ENCODE assay signal across 1 cellular context in the genomic region with DNA sequence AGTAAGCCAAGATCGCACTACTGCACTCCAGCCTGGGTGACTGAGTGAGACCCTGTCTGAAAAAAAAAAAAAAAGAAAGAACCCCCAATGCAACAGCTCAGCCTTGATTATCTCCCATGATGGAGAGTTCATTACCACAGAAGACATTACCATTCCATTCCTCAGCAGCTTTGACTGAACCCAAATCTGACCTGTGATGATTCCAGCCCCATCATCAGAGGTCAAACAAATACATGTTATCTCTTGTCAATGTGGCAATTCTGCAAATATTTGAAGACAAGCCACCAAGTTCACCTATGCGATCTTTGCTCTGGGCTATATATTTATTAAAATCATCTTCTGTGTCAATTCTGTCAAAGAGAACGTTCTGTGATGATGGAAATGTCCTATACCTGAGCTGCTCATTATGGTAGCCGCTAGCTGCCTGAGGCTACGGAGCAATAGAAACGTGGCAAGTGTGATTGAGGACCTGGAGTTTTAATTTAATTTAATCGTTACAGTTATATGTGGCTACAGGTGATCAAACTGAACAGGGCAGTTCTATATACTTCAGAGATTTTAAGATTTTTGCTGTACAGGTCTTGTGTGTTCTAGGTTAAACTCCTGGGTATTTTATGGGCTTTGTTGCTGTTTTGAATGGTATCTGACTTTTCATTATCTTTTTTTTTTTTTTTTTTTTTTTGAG.
TF ChIP-seq lines count a peak whose summit lies in the region.

No MANE protein-coding gene starts in this region.

TF ChIP-seq in HepG2, 621 proteins besides CTCF, POLR2A, EP300 and RAD21 (continued from another document):
- TF ChIP-seq CBX2 (IDR thresholded peaks at IDR 0.05; ENCODE audit: low read depth, low read length) (no peak), CBX2 (CRISPR knock-in tag; IDR thresholded peaks at IDR 0.05; ENCODE audit: low read depth) (no peak), ERF (CRISPR knock-in tag; IDR thresholded peaks at IDR 0.05) (no peak), NR2C2 (CRISPR knock-in tag; IDR thresholded peaks at IDR 0.05; ENCODE audit: borderline replicate concordance) (peak; percentile 54; the same call in 1 of the 2 replicates), RFX1 (IDR thresholded peaks at IDR 0.05) (no peak), SNAPC2 (CRISPR knock-in tag; IDR thresholded peaks at IDR 0.05) (no peak), SOX5 (CRISPR knock-in tag; IDR thresholded peaks at IDR 0.05; ENCODE audit: borderline replicate concordance) (peak; percentile 60; the same call in 1 of the 2 replicates), SP2 (CRISPR knock-in tag; IDR thresholded peaks at IDR 0.05) (no peak), SOX13 (IDR thresholded peaks at IDR 0.05) (no peak), SOX13 (CRISPR knock-in tag; conservative IDR thresholded peaks at IDR 0.05 in 1 of 2, IDR thresholded peaks at IDR 0.05 in 1 of 2) (peak in 1 of 2 experiments; percentile 64; a peak in 1 of 4 replicates), ZNF724P (CRISPR knock-in tag; IDR thresholded peaks at IDR 0.05; ENCODE audit: borderline replicate concordance) (no peak), ZNF121 (CRISPR knock-in tag; IDR thresholded peaks at IDR 0.05) (no peak), ZNF609 (CRISPR knock-in tag; IDR thresholded peaks at IDR 0.05; ENCODE audit: borderline replicate concordance) (peak; percentile 92), ELF1 (CRISPR knock-in tag; IDR thresholded peaks at IDR 0.05) (no peak), NCOA5 (CRISPR knock-in tag; IDR thresholded peaks at IDR 0.05) (no peak), NAIF1 (CRISPR knock-in tag; IDR thresholded peaks at IDR 0.05; ENCODE audit: borderline replicate concordance) (no peak), ZMAT5 (CRISPR knock-in tag; IDR thresholded peaks at IDR 0.05; ENCODE audit: borderline replicate concordance, low read depth) (no peak), ZNF251 (CRISPR knock-in tag; IDR thresholded peaks at IDR 0.05) (no peak), SP4 (CRISPR knock-in tag; IDR thresholded peaks at IDR 0.05) (no peak), IRX3 (CRISPR knock-in tag; IDR thresholded peaks at IDR 0.05; ENCODE audit: borderline replicate concordance, low read depth) (no peak), GPN1 (CRISPR knock-in tag; IDR thresholded peaks at IDR 0.05; ENCODE audit: borderline replicate concordance) (no peak), ZNF296 (CRISPR knock-in tag; conservative IDR thresholded peaks at IDR 0.05) (no peak), IKZF1 (IDR thresholded peaks at IDR 0.05) (no peak), FOXO1 (CRISPR knock-in tag; IDR thresholded peaks at IDR 0.05) (peak; percentile 40; the same call in 1 of the 2 replicates), SIN3B (IDR thresholded peaks at IDR 0.05; ENCODE audit: low read length) (no peak), RNF219 (CRISPR knock-in tag; IDR thresholded peaks at IDR 0.05) (no peak), MEF2D (CRISPR knock-in tag; IDR thresholded peaks at IDR 0.05) (no peak), ZNF281 (CRISPR knock-in tag; IDR thresholded peaks at IDR 0.05; ENCODE audit: borderline replicate concordance) (peak; percentile 36; the same call in 1 of the 2 replicates), ZSCAN29 (CRISPR knock-in tag; conservative IDR thresholded peaks at IDR 0.05) (no peak)
- TF ChIP-seq, protein P1, sequence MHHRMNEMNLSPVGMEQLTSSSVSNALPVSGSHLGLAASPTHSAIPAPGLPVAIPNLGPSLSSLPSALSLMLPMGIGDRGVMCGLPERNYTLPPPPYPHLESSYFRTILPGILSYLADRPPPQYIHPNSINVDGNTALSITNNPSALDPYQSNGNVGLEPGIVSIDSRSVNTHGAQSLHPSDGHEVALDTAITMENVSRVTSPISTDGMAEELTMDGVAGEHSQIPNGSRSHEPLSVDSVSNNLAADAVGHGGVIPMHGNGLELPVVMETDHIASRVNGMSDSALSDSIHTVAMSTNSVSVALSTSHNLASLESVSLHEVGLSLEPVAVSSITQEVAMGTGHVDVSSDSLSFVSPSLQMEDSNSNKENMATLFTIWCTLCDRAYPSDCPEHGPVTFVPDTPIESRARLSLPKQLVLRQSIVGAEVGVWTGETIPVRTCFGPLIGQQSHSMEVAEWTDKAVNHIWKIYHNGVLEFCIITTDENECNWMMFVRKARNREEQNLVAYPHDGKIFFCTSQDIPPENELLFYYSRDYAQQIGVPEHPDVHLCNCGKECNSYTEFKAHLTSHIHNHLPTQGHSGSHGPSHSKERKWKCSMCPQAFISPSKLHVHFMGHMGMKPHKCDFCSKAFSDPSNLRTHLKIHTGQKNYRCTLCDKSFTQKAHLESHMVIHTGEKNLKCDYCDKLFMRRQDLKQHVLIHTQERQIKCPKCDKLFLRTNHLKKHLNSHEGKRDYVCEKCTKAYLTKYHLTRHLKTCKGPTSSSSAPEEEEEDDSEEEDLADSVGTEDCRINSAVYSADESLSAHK (CRISPR knock-in tag; IDR thresholded peaks at IDR 0.05; ENCODE audit: borderline replicate concordance) = no peak
- TF ChIP-seq, protein P2, sequence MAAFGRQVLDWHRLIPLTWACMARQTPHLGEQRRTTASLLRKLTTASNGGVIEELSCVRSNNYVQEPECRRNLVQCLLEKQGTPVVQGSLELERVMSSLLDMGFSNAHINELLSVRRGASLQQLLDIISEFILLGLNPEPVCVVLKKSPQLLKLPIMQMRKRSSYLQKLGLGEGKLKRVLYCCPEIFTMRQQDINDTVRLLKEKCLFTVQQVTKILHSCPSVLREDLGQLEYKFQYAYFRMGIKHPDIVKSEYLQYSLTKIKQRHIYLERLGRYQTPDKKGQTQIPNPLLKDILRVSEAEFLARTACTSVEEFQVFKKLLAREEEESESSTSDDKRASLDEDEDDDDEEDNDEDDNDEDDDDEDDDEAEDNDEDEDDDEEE (CRISPR knock-in tag; IDR thresholded peaks at IDR 0.05) = no peak
- TF ChIP-seq, protein P3, sequence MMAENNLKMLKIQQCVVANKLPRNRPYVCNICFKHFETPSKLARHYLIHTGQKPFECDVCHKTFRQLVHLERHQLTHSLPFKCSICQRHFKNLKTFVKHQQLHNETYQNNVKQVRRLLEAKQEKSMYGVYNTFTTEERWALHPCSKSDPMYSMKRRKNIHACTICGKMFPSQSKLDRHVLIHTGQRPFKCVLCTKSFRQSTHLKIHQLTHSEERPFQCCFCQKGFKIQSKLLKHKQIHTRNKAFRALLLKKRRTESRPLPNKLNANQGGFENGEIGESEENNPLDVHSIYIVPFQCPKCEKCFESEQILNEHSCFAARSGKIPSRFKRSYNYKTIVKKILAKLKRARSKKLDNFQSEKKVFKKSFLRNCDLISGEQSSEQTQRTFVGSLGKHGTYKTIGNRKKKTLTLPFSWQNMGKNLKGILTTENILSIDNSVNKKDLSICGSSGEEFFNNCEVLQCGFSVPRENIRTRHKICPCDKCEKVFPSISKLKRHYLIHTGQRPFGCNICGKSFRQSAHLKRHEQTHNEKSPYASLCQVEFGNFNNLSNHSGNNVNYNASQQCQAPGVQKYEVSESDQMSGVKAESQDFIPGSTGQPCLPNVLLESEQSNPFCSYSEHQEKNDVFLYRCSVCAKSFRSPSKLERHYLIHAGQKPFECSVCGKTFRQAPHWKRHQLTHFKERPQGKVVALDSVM (CRISPR knock-in tag; IDR thresholded peaks at IDR 0.05) = no peak
